Comparison of ENCODE assay signal across 12 cellular contexts in the genomic region with DNA sequence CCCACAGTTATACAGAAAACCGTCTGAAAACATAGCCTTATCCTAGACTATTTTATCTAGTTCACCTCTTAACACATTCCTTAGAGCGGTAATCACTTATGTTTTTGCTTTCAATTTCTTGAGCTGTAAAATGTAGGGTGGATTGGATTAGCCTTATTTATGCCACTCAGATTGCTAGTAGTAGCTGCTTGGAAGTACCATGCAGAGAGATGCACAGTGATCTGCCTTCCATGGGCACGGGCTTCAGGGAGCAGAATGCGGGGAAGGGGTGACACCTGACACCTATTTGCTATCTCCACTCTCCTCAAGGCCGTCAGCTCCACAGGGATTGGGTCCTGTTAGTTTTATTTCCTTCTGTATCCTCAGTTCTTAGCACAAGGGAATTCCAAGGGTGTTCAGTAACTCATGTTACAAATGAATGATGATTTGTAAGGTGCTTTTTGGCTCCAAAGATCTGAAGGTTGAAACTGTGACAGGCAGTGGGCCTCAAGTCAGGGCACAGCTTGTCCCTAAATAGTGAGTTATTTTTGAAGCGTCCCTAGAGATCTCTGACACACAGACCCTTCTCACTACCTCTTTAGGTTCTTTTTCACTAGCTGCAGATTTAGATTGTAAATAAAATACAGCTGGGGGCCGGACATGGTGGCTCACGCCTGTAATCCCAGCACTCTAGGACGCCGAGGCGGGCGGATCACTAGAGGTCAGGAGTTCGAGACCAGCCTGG.
DNase-seq lines count a peak whose midpoint lies in the region; ATAC-seq, FAIRE-seq and TF ChIP-seq lines count a peak whose summit lies in the region.
"Had no signal": no experiment of that assay in that cellular context is flagged by ENCODE, and none has a peak within 500 bp of the region (broad histone marks: within the 10 kb centered on the region; RNA-seq: fewer than 3 reads in every experiment).

No MANE protein-coding gene starts in this region.

- H3K27me3 ChIP-seq in H7 (ENCODE audit: control insufficient read depth, insufficient read depth, low read length): no peaks in the 10 kb centered on the region
- H3K27me3 ChIP-seq in CD4-positive, alpha-beta memory T cell (ENCODE audit: insufficient read depth, low read length): no peaks in the 10 kb centered on the region
- peaks cover 0 to 4% of the 10 kb centered on the region in 2 donors for H3K27me3 ChIP-seq in tibial artery

- no peaks in the 10 kb centered on the region for H3K36me3 Mint-ChIP-seq in CD4-positive, alpha-beta memory T cell

- intact Hi-C loops in CD4-positive, alpha-beta memory T cell (cut with micrococcal nuclease): loop anchor here (2.0 to 5.0 kb wide), 2 partner anchors 65 to 1666 kb away; no protein-coding TSS in a partner anchor
- intact Hi-C loops in tibial artery (cut with DNase I; ENCODE audit: low total_unique reads): no loop called here

- H3K4me3 ChIP-seq in H7 (ENCODE audit: insufficient read depth, low read depth, low read length) (no peak overlapping the region), tibial artery (no peak overlapping the region)
- no peak overlapping the region for H3K4me3 ChIP-seq in CD4-positive, alpha-beta memory T cell (ENCODE audit: low read length in 2 of 2)

- no peak for ATAC-seq in GM19395 (IDR thresholded peaks at IDR 0.05; ENCODE audit: unreplicated experiment)

- H3K9me3 Mint-ChIP-seq in CD4-positive, alpha-beta memory T cell: peaks cover 0 to 2% (median 0%) of the 10 kb centered on the region in 8 donors

- no peaks in the 10 kb centered on the region for H3K9me3 ChIP-seq in CD4-positive, alpha-beta memory T cell (ENCODE audit: control insufficient read depth in 1 of 2, low read length in 2 of 2)
- H3K9me3 ChIP-seq in tibial artery: no peaks in the 10 kb centered on the region

- POLR2A ChIA-PET in CD4-positive, alpha-beta memory T cell (lab: Charles Lee; ENCODE audit: partially characterized antibody): no interaction called here

- no peaks in the 10 kb centered on the region for H3K4me1 ChIP-seq in CD4-positive, alpha-beta memory T cell (ENCODE audit: insufficient read depth, low read length)
- H3K4me1 ChIP-seq in tibial artery: peaks cover 0 to 5% (median 0%) of the 10 kb centered on the region in 4 donors

- no peak for TF ChIP-seq POLR2A in GM12892 (IDR thresholded peaks at IDR 0.05; ENCODE audit: low read depth, low read length)

- H3K27me3 Mint-ChIP-seq in CD4-positive, alpha-beta memory T cell: peaks cover 3% of the 10 kb centered on the region in 2 donors

- no peaks in the 10 kb centered on the region for H3K36me3 ChIP-seq in H7 (replicated peaks; ENCODE audit: control insufficient read depth, insufficient read depth, low read length)
- no peaks in the 10 kb centered on the region for H3K36me3 ChIP-seq in CD4-positive, alpha-beta memory T cell (ENCODE audit: insufficient read depth, low read length)
- H3K36me3 ChIP-seq in tibial artery: no peaks in the 10 kb centered on the region

- CTCF ChIA-PET in CD4-positive, alpha-beta memory T cell (lab: Charles Lee; ENCODE audit: partially characterized antibody): interaction anchor here (0.6 to 6.6 kb wide), 7 partner anchors 8 to 455 kb away, joined by 3 to 38 read pairs (median 5); no protein-coding TSS in a partner anchor

- no peak overlapping the region for H3K27ac Mint-ChIP-seq in CD4-positive, alpha-beta memory T cell

- H3K27ac ChIP-seq in CD4-positive, alpha-beta memory T cell (ENCODE audit: low read depth, low read length): no peak overlapping the region
- H3K27ac ChIP-seq in tibial artery: no peak overlapping the region

- DNase-seq in GM12892 (ENCODE audit: insufficient read length) (no peak), H7 (peak; percentile 60), M059J (ENCODE audit: low read depth) (peak; percentile 53), iPS-NIHi7 (ENCODE audit: extremely low spot score) (peak; percentile 56), tibial artery (no peak), DMS53 treated with DMSO at 0.1 percent for 48 hours (lab: John Stamatoyannopoulos, UW; ENCODE audit: unreplicated experiment) (no peak)
- DNase-seq in CD4-positive, alpha-beta memory T cell: no peak
- DNase-seq: amniotic stem cell; NCI-H526 treated with DMSO at 0.1 percent for 48 hours; stimulated activated CD4-positive, alpha-beta T cell treated with anti-CD3 and anti-CD28 coated beads, Interleukin-4, amount 100 ng/mL, for 4 hours had no signal

- H3K4me1 Mint-ChIP-seq in CD4-positive, alpha-beta memory T cell: peaks cover 0 to 2% (median under 1%) of the 10 kb centered on the region in 4 donors

- TF ChIP-seq CTCF in tibial artery (IDR thresholded peaks at IDR 0.05): no peak

- H3K4me3 Mint-ChIP-seq in CD4-positive, alpha-beta memory T cell: no peak overlapping the region

- FAIRE-seq in GM12892 (lab: Jason Lieb, UNC): peak; percentile 95
- FAIRE-seq: islet of Langerhans had no signal

Comparison
In these comparisons a context has a peak if more than half of its experiments do, and no peak if none do; other contexts are left out.
1. DNase-seq: peak in H7 (single experiment), M059J (single experiment) and iPS-NIHi7 (single experiment); none in GM12892 (single experiment), CD4-positive, alpha-beta memory T cell (0 of 5), tibial artery (0 of 2) and DMS53 treated with DMSO at 0.1 percent for 48 hours (single experiment).